Comparison of ENCODE assay signal across 8 cellular contexts in genomic region chr2:96867756-96868554, GRCh38. TPM values are rescaled to one million over a fixed set of nuclear protein-coding genes. Genes with fewer than 3 reads are reported as not detected.
DNase-seq lines count a peak whose midpoint lies in the region; ATAC-seq, FAIRE-seq and TF ChIP-seq lines count a peak whose summit lies in the region.

No MANE protein-coding gene starts in this region.

- no peaks in the 10 kb centered on the region for H3K4me1 ChIP-seq in BE2C
- peaks cover 39 to 90% (median 47%) of the 10 kb centered on the region in 3 donors for H3K4me1 ChIP-seq in esophagus squamous epithelium

- intact Hi-C loops in esophagus squamous epithelium (cut with DNase I), result no loop called here

- no peak for TF ChIP-seq POLR2A in esophagus squamous epithelium (IDR thresholded peaks at IDR 0.05)

- WGBS in esophagus squamous epithelium, 2 donors, result 0 to 2% methylated on average over 4 to 14 of the region's 27 CpGs

- TF ChIP-seq CTCF in BE2C (IDR thresholded peaks at IDR 0.05; ENCODE audit: low read depth, low read length), result no peak
- no peak for TF ChIP-seq CTCF in VCaP (conservative IDR thresholded peaks at IDR 0.05)
- no peak for TF ChIP-seq CTCF in esophagus squamous epithelium (IDR thresholded peaks at IDR 0.05)
- no peak for TF ChIP-seq CTCF in progenitor cell of endocrine pancreas (IDR thresholded peaks at IDR 0.05; ENCODE audit: unreplicated experiment)

- peak overlapping the region; percentile 94 for H3K27ac Mint-ChIP-seq in progenitor cell of endocrine pancreas

- H3K4me3 ChIP-seq in BE2C (ENCODE audit: low read depth, low read length) (peak overlapping the region; percentile 69), esophagus squamous epithelium (peak overlapping the region; percentile 65 to 94 (median 78))

- H3K36me3 ChIP-seq in BE2C, result peaks cover 5% of the 10 kb centered on the region
- peaks cover 25 to 47% (median 33%) of the 10 kb centered on the region in 3 donors for H3K36me3 ChIP-seq in esophagus squamous epithelium

- ATAC-seq in GM21786 (IDR thresholded peaks at IDR 0.05; ENCODE audit: unreplicated experiment), result peak; percentile 15

- no peaks in the 10 kb centered on the region for H3K27me3 ChIP-seq in BE2C
- no peaks in the 10 kb centered on the region for H3K27me3 ChIP-seq in esophagus squamous epithelium

- DNase-seq in BE2C (no peak), esophagus squamous epithelium (lab: John Stamatoyannopoulos, UW) (no peak), progenitor cell of endocrine pancreas (ENCODE audit: low spot score, unreplicated experiment) (no peak), DMS79 treated with DMSO at 0.1 percent for 48 hours (lab: John Stamatoyannopoulos, UW) (no peak), hepatic stellate cell (ENCODE audit: low spot score) (no peak), HTR-8/SVneo (ENCODE audit: insufficient read length, low spot score) (no peak)

- H3K4me1 Mint-ChIP-seq in progenitor cell of endocrine pancreas (ENCODE audit: low read depth), result peaks cover 17% of the 10 kb centered on the region

- no peaks in the 10 kb centered on the region for H3K9me3 Mint-ChIP-seq in progenitor cell of endocrine pancreas (ENCODE audit: low read depth)

- no peak for FAIRE-seq in HTR-8/SVneo (lab: Jason Lieb, UNC)

- H3K27ac ChIP-seq in VCaP, result peak overlapping the region; percentile 95
- H3K27ac ChIP-seq in esophagus squamous epithelium, result peak overlapping the region; percentile 95 to 100 (median 97)

- H3K9me3 ChIP-seq in BE2C (no peaks in the 10 kb centered on the region), esophagus squamous epithelium (no peaks in the 10 kb centered on the region)

- peaks cover 11% of the 10 kb centered on the region for H3K36me3 Mint-ChIP-seq in progenitor cell of endocrine pancreas (ENCODE audit: insufficient read depth)

- peak overlapping the region; percentile 79 for H3K4me3 Mint-ChIP-seq in progenitor cell of endocrine pancreas (ENCODE audit: low read depth)

- H3K27me3 Mint-ChIP-seq in progenitor cell of endocrine pancreas, result no peaks in the 10 kb centered on the region

RNA-seq across cellular contexts. Expression of gene SEMA4C, which starts 1.9 kb away (rescaled TPM):
- 32.7 TPM for polyA plus RNA-seq in BE2C (2012; ENCODE audit: insufficient read depth, insufficient read length, low read depth)
- total RNA-seq in esophagus squamous epithelium (10 to 100 TPM in 2 of 4 donors, 1 to 10 TPM in 2; 7.4 to 23.8 (median 12.8) TPM), progenitor cell of endocrine pancreas (74.8 and 75.0 TPM in 2 replicates)

RNA-seq across cellular contexts. Expression of gene ANKRD39, which starts 10.1 kb away (rescaled TPM):
- polyA plus RNA-seq in BE2C (2012; ENCODE audit: insufficient read depth, insufficient read length, low read depth), result 28.5 TPM
- total RNA-seq in esophagus squamous epithelium (10 to 100 TPM in 3 of 4 donors, 1 to 10 TPM in 1; 7.1 to 17.2 (median 14.0) TPM), progenitor cell of endocrine pancreas (16.1 and 17.4 TPM in 2 replicates)

RNA-seq across cellular contexts. Expression of gene ANKRD23, which starts 24.1 kb away (rescaled TPM):
- polyA plus RNA-seq in BE2C (2012; ENCODE audit: insufficient read depth, insufficient read length, low read depth), result 4.0 TPM
- total RNA-seq in esophagus squamous epithelium (1 to 10 TPM in 3 of 4 donors, under 1 TPM in 1; 1.00 to 3.4 (median 2.1) TPM), progenitor cell of endocrine pancreas (6.1 and 8.3 TPM in 2 replicates)

RNA-seq across cellular contexts. Expression of gene CNNM3, which starts 51.9 kb away (rescaled TPM):
- polyA plus RNA-seq in BE2C (2012; ENCODE audit: insufficient read depth, insufficient read length, low read depth), result 17.9 TPM
- 10 to 100 TPM in 1 of 4 donors, 1 to 10 TPM in 3; 3.7 to 10.2 (median 5.5) TPM for total RNA-seq in esophagus squamous epithelium
- total RNA-seq in progenitor cell of endocrine pancreas, result 48.4 and 54.0 TPM in 2 replicates
